ENCODE assay signal across 8 cellular contexts in genomic region chr12:124513297-124513867, GRCh38. TPM values are rescaled to one million over a fixed set of nuclear protein-coding genes. Genes with fewer than 3 reads are reported as not detected.
DNase-seq lines count a peak whose midpoint lies in the region; ATAC-seq and TF ChIP-seq lines count a peak whose summit lies in the region.

No MANE protein-coding gene starts in this region.

- no peaks in the 10 kb centered on the region for H3K27me3 Mint-ChIP-seq in T-helper 17 cell
- peaks cover 11% of the 10 kb centered on the region for H3K27me3 Mint-ChIP-seq in glutamatergic neuron (ENCODE audit: unreplicated experiment)

- ATAC-seq in T-helper 17 cell (no peak), GM21515 (IDR thresholded peaks at IDR 0.05; ENCODE audit: unreplicated experiment) (no peak), GM18520 (IDR thresholded peaks at IDR 0.05; ENCODE audit: unreplicated experiment) (no peak), sciatic nerve (no peak)

- DNase-seq in Daoy (ENCODE audit: low read depth), result peak; percentile 56
- DNase-seq in T-helper 17 cell, result no peak
- no peak for DNase-seq in glutamatergic neuron
- no peak for DNase-seq in prostate gland (ENCODE audit: low spot score)
- no peak for DNase-seq in ACHN
- no peak for DNase-seq in sciatic nerve (ENCODE audit: low spot score)

- peak overlapping the region; percentile 85 to 86 for H3K27ac ChIP-seq in prostate gland

- intact Hi-C loops in prostate gland (cut with DNase I), result loop anchor here (10.0 kb wide), 1 partner anchor 231 kb away; no protein-coding TSS in a partner anchor
- intact Hi-C loops in sciatic nerve (cut with DNase I), result loop anchor here (10.0 kb wide), 1 partner anchor 51 kb away; the partner anchor contains the start of gene NCOR2

- H3K4me1 Mint-ChIP-seq in T-helper 17 cell (peaks cover 16% of the 10 kb centered on the region), glutamatergic neuron (ENCODE audit: low read depth, unreplicated experiment) (peaks cover 36% of the 10 kb centered on the region)

- H3K9me3 ChIP-seq in T-helper 17 cell (ENCODE audit: control insufficient read depth, low read length, poor library complexity, severe bottlenecking) (no peaks in the 10 kb centered on the region), prostate gland (no peaks in the 10 kb centered on the region)

- TF ChIP-seq POLR2A in prostate gland (IDR thresholded peaks at IDR 0.05), result no peak

- in situ Hi-C loops in ACHN (cut with HindIII; ENCODE audit: low pct_ligation_motif_present, low pct_unique_long_range_greater_than_20kb, low sequenced_read_pairs), result no loop called here

- peak overlapping the region; percentile 6 for H3K27ac Mint-ChIP-seq in T-helper 17 cell
- peak overlapping the region; percentile 66 for H3K27ac Mint-ChIP-seq in glutamatergic neuron (ENCODE audit: unreplicated experiment)

- H3K9me3 Mint-ChIP-seq in glutamatergic neuron (ENCODE audit: unreplicated experiment), result peaks cover 16% of the 10 kb centered on the region

- WGBS in prostate gland, result 53% methylated on average over 7 of the region's 7 CpGs

- H3K4me1 ChIP-seq in prostate gland (replicated peaks), result peaks cover 58% of the 10 kb centered on the region

- H3K4me3 ChIP-seq in prostate gland, result no peak overlapping the region

- H3K36me3 Mint-ChIP-seq in T-helper 17 cell (ENCODE audit: low read depth) (no peaks in the 10 kb centered on the region), glutamatergic neuron (ENCODE audit: unreplicated experiment) (peaks cover 4% of the 10 kb centered on the region)

- H3K4me3 Mint-ChIP-seq in T-helper 17 cell, result no peak overlapping the region
- H3K4me3 Mint-ChIP-seq in glutamatergic neuron (ENCODE audit: unreplicated experiment), result no peak overlapping the region

- H3K36me3 ChIP-seq in prostate gland, result no peaks in the 10 kb centered on the region

- H3K27me3 ChIP-seq in prostate gland (replicated peaks; ENCODE audit: insufficient read depth), result no peaks in the 10 kb centered on the region

- TF ChIP-seq CTCF in glutamatergic neuron (IDR thresholded peaks at IDR 0.05; ENCODE audit: partially characterized antibody, unreplicated experiment), result no peak
- TF ChIP-seq CTCF in prostate gland (IDR thresholded peaks at IDR 0.05), result no peak

RNA-seq across cellular contexts. Expression of gene NCOR2, which starts 54.0 kb away (rescaled TPM):
- 29.8 and 57.9 TPM in 2 replicates for total RNA-seq in Daoy (2014; rRNA removed; shearing (Covaris generic))
- total RNA-seq in T-helper 17 cell (100 to 1,000 TPM; 107 to 119 TPM), glutamatergic neuron (ENCODE audit: unreplicated experiment) (360 TPM), prostate gland (100 to 1,000 TPM; 184 to 306 TPM), sciatic nerve (345 TPM)
